22 cellular contexts compared by ENCODE assay signal in the genomic region with DNA sequence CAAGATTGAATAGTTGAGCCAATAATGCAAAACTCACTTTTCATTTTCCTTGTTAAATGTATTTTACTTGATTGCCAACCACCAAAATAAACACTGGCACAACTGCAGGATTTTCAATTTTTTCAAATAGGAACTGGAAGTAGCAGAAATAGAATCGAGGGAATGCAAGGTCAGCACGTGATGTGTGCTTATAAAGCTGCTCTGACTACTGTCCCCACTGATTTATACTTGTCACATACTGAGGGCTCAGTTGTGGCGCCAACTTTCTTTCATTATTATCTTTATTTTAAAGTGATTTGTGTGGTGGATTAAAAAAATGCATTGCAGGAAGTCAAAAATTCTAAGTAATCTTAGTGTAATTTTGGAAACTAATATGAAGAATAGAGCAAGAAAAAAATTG.
A peak's percentile ranks its signal among the peaks of the same experiment; 100 is the strongest.
DNase-seq lines count a peak whose midpoint lies in the region; ATAC-seq and TF ChIP-seq lines count a peak whose summit lies in the region.
"Had no signal": no experiment of that assay in that cellular context is flagged by ENCODE, and none has a peak within 500 bp of the region (broad histone marks: within the 10 kb centered on the region; RNA-seq: fewer than 3 reads in every experiment).

No MANE protein-coding gene starts in this region.

- no peak overlapping the region for H3K9ac ChIP-seq in smooth muscle cell (ENCODE audit: low read depth)
- H3K9ac ChIP-seq: KMS-11 had no signal

- H3K4me2 ChIP-seq in smooth muscle cell (peak overlapping the region; percentile 74), OCI-LY7 (ENCODE audit: low read length) (no peak overlapping the region)
- H3K4me2 ChIP-seq: KMS-11 had no signal

- no peaks in the 10 kb centered on the region for H3K9me3 ChIP-seq in heart right ventricle
- H3K9me3 ChIP-seq in smooth muscle cell (replicated peaks; ENCODE audit: low read depth) = no peaks in the 10 kb centered on the region
- no peaks in the 10 kb centered on the region for H3K9me3 ChIP-seq in OCI-LY7 (ENCODE audit: low read length)
- H3K9me3 ChIP-seq: Peyer's patch had no signal

- peak in 5 of 8 donors; percentile 42 to 80 (median 66) for ATAC-seq in heart right ventricle
- ATAC-seq in Right ventricle myocardium inferior = no peak
- ATAC-seq in left lobe of liver = peak; percentile 52
- ATAC-seq: HCT116 had no signal

- H3K4me3 ChIP-seq in heart right ventricle (no peak overlapping the region), brain microvascular endothelial cell (ENCODE audit: low read depth, low read length) (no peak overlapping the region), smooth muscle cell (no peak overlapping the region), OCI-LY7 (ENCODE audit: low read depth, low read length, poor library complexity, severe bottlenecking) (no peak overlapping the region)
- H3K4me3 ChIP-seq: Peyer's patch had no signal

- H3K4me1 ChIP-seq in heart right ventricle = peaks cover 2 to 36% (median 31%) of the 10 kb centered on the region in 9 donors
- peaks cover 10% of the 10 kb centered on the region for H3K4me1 ChIP-seq in smooth muscle cell (ENCODE audit: low read depth)
- H3K4me1 ChIP-seq in OCI-LY7 (ENCODE audit: insufficient read depth, low read length, poor library complexity, severe bottlenecking) = no peaks in the 10 kb centered on the region
- H3K4me1 ChIP-seq: Peyer's patch had no signal

- peak overlapping the region in 3 of 10 donors; percentile 27 to 53 (median 33) for H3K27ac ChIP-seq in heart right ventricle
- peak overlapping the region; percentile 55 for H3K27ac ChIP-seq in brain microvascular endothelial cell
- H3K27ac ChIP-seq in smooth muscle cell (ENCODE audit: low read depth) = no peak overlapping the region
- no peak overlapping the region for H3K27ac ChIP-seq in OCI-LY7 (ENCODE audit: low read depth, low read length, poor library complexity, severe bottlenecking)
- H3K27ac ChIP-seq: C4-2B, HL-60, KMS-11, Peyer's patch had no signal

- no peaks in the 10 kb centered on the region for H3K9me2 ChIP-seq in OCI-LY7 (ENCODE audit: insufficient read depth, low read length)

- no peaks in the 10 kb centered on the region for H3K36me3 ChIP-seq in heart right ventricle
- H3K36me3 ChIP-seq in brain microvascular endothelial cell (replicated peaks) = no peaks in the 10 kb centered on the region
- H3K36me3 ChIP-seq in smooth muscle cell (ENCODE audit: low read depth) = no peaks in the 10 kb centered on the region
- H3K36me3 ChIP-seq in OCI-LY7 (ENCODE audit: insufficient read depth, low read length) = no peaks in the 10 kb centered on the region
- H3K36me3 ChIP-seq: Peyer's patch had no signal

- H3K27me3 ChIP-seq in heart right ventricle = no peaks in the 10 kb centered on the region
- H3K27me3 ChIP-seq in brain microvascular endothelial cell (replicated peaks) = no peaks in the 10 kb centered on the region
- H3K27me3 ChIP-seq in smooth muscle cell (ENCODE audit: low read depth) = no peaks in the 10 kb centered on the region
- H3K27me3 ChIP-seq: Peyer's patch had no signal

- H3K79me2 ChIP-seq in smooth muscle cell (ENCODE audit: low read depth) (no peaks in the 10 kb centered on the region), OCI-LY7 (ENCODE audit: insufficient read depth, low read depth, low read length) (no peaks in the 10 kb centered on the region)

- WGBS in heart right ventricle, 2 donors = 4 to 13% methylated on average over 3 of the region's 3 CpGs
- 55% methylated on average over 3 of the region's 3 CpGs for WGBS in smooth muscle cell (ENCODE audit: low lambda C conversion rate)

- H4K20me1 ChIP-seq in smooth muscle cell (ENCODE audit: low read depth) (no peaks in the 10 kb centered on the region), OCI-LY7 (ENCODE audit: insufficient read depth, low read length) (no peaks in the 10 kb centered on the region)

- in situ Hi-C loops in brain microvascular endothelial cell (cut with HindIII; ENCODE audit: low pct_ligation_motif_present, low sequenced_read_pairs) = no loop called here

- intact Hi-C loops in heart right ventricle (cut with DNase I) = loop anchor here in 1 of 10 donors (10.0 kb wide), 1 partner anchor 84 kb away; no protein-coding TSS in a partner anchor
- intact Hi-C loops in Right ventricle myocardium inferior (cut with DNase I) = loop anchor here (5.0 to 10.0 kb wide), 2 partner anchors 104 to 181 kb away; no protein-coding TSS in a partner anchor
- intact Hi-C loops in posterior cingulate gyrus (cut with DNase I) = no loop called here
- intact Hi-C loops in OCI-LY7 (cut with micrococcal nuclease; ENCODE audit: unreplicated experiment) = no loop called here

- TF ChIP-seq CTCF in heart right ventricle (IDR thresholded peaks at IDR 0.05) = no peak
- no peak for TF ChIP-seq CTCF in brain microvascular endothelial cell (IDR thresholded peaks at IDR 0.05; ENCODE audit: low read depth, low read length, missing control alignments)
- no peak for TF ChIP-seq CTCF in smooth muscle cell (IDR thresholded peaks at IDR 0.05; ENCODE audit: borderline replicate concordance, insufficient read depth, poor library complexity, severe bottlenecking)
- no peak for TF ChIP-seq CTCF in OCI-LY7 (conservative IDR thresholded peaks at IDR 0.05; ENCODE audit: low read length)

- no TSS peak for BruUV-seq in OCI-LY7 (replicated peaks; lab: Mats Ljungman, UMichigan)

- H2AFZ ChIP-seq in smooth muscle cell (ENCODE audit: low read depth) = peak overlapping the region; percentile 6
- no peak overlapping the region for H2AFZ ChIP-seq in OCI-LY7 (ENCODE audit: low read length)

- CTCF ChIA-PET in OCI-LY7 (lab: Charles Lee; ENCODE audit: unreplicated experiment) = no interaction called here

- DNase-seq in heart right ventricle (peak in 1 of 2 donors; percentile 13), Right ventricle myocardium inferior (ENCODE audit: missing footprints) (no peak), brain microvascular endothelial cell (no peak), left lobe of liver (ENCODE audit: low spot score) (no peak), smooth muscle cell (lab: John Stamatoyannopoulos, UW; ENCODE audit: unreplicated experiment) (no peak), anterior cingulate cortex (lab: John Stamatoyannopoulos, UW) (no peak), posterior cingulate gyrus (no peak), OCI-LY7 (ENCODE audit: low spot score) (no peak)
- DNase-seq: 8988T; Calu3; CD8-positive, alpha-beta memory T cell; DMS153; NCI-H1092 treated with DMSO at 0.1 percent for 48 hours; NCI-H1436 treated with DMSO at 0.1 percent for 48 hours; NCI-H2029; NCI-H524 treated with DMSO at 0.1 percent for 48 hours; NCI-H82; Peyer's patch had no signal

- POLR2A ChIA-PET in OCI-LY7 (lab: Charles Lee) = no interaction called here

- peaks cover 18% of the 10 kb centered on the region for H3F3A ChIP-seq in smooth muscle cell (ENCODE audit: low read depth)
